Comparison of ENCODE assay signal across 8 cellular contexts in genomic region chrX:111100191-111100590, GRCh38. TPM values are rescaled to one million over a fixed set of nuclear protein-coding genes. Genes with fewer than 3 reads are reported as not detected.
A peak's percentile ranks its signal among the peaks of the same experiment; 100 is the strongest.
DNase-seq lines count a peak whose midpoint lies in the region; TF ChIP-seq lines count a peak whose summit lies in the region.

No MANE protein-coding gene starts in this region.

- peaks cover 3% of the 10 kb centered on the region; the same call in 1 of the 2 replicates for H3K4me1 ChIP-seq in H9 (ENCODE audit: insufficient read depth, low read length)

- H4K5ac ChIP-seq in H9 (ENCODE audit: insufficient read length, low read depth, low read length), result no peak overlapping the region

- H3K9me3 Mint-ChIP-seq in H9, result no peaks in the 10 kb centered on the region
- H3K9me3 Mint-ChIP-seq in activated CD4-positive, alpha-beta memory T cell treated with anti-CD3 and anti-CD28 coated beads, Interleukin-2, amount 10 ng/mL, durations not matched to agents 7 days and 5 days, result no peaks in the 10 kb centered on the region

- TF ChIP-seq CTCF in H9 (conservative IDR thresholded peaks at IDR 0.05) (peak; percentile 79), NB4 (IDR thresholded peaks at IDR 0.05; ENCODE audit: low read depth, low read length) (peak; percentile 23)

- H3K27me3 Mint-ChIP-seq in H9 (ENCODE audit: low read depth), result peaks cover 11% of the 10 kb centered on the region
- H3K27me3 Mint-ChIP-seq in activated CD4-positive, alpha-beta memory T cell treated with anti-CD3 and anti-CD28 coated beads, Interleukin-2, amount 10 ng/mL, durations not matched to agents 7 days and 5 days, result peaks cover 7% of the 10 kb centered on the region

- H3K4me3 Mint-ChIP-seq in H9, result no peak overlapping the region
- H3K4me3 Mint-ChIP-seq in activated CD4-positive, alpha-beta memory T cell treated with anti-CD3 and anti-CD28 coated beads, Interleukin-2, amount 10 ng/mL, durations not matched to agents 7 days and 5 days, result no peak overlapping the region

- no peak overlapping the region for H3K56ac ChIP-seq in H9 (ENCODE audit: insufficient read length, low read depth, low read length)

- no peak overlapping the region for H2BK5ac ChIP-seq in H9 (ENCODE audit: insufficient read length, low read length)

- H3K4me2 ChIP-seq in H9 (ENCODE audit: insufficient read depth, insufficient read length, low read length), result no peak overlapping the region

- no peaks in the 10 kb centered on the region for H3K9me3 ChIP-seq in H9 (ENCODE audit: control insufficient read depth, low read depth, low read length)

- H3K4me3 ChIP-seq in NB4 (ENCODE audit: low read depth, low read length), result no peak overlapping the region

- no peak overlapping the region for H2AFZ ChIP-seq in H9 (ENCODE audit: low read length)

- H3K4ac ChIP-seq in H9 (ENCODE audit: low read depth, low read length), result no peak overlapping the region

- no peak overlapping the region for H3K27ac Mint-ChIP-seq in H9
- no peak overlapping the region for H3K27ac Mint-ChIP-seq in activated CD4-positive, alpha-beta memory T cell treated with anti-CD3 and anti-CD28 coated beads, Interleukin-2, amount 10 ng/mL, durations not matched to agents 7 days and 5 days

- no peak for TF ChIP-seq POLR2A in NB4 (IDR thresholded peaks at IDR 0.05; ENCODE audit: extremely low read depth, insufficient read length)

- no peaks in the 10 kb centered on the region for H3K79me1 ChIP-seq in H9 (ENCODE audit: insufficient read depth, low read depth, low read length, poor library complexity, severe bottlenecking)

- peaks cover 8% of the 10 kb centered on the region for H3K23me2 ChIP-seq in H9 (ENCODE audit: insufficient read length, low read depth, low read length, poor library complexity, severe bottlenecking)

- H3K9ac ChIP-seq in H9 (ENCODE audit: extremely low read depth, insufficient read length, low read length), result no peak overlapping the region

- no peak overlapping the region for H2BK120ac ChIP-seq in H9 (ENCODE audit: low read depth, low read length, poor library complexity, severe bottlenecking)

- peaks cover 38 to 43% of the 10 kb centered on the region in 2 experiments for H3K4me1 Mint-ChIP-seq in H9
- peaks cover 30% of the 10 kb centered on the region for H3K4me1 Mint-ChIP-seq in activated CD4-positive, alpha-beta memory T cell treated with anti-CD3 and anti-CD28 coated beads, Interleukin-2, amount 10 ng/mL, durations not matched to agents 7 days and 5 days

- CTCF ChIA-PET in activated CD4-positive, alpha-beta memory T cell treated with anti-CD3 and anti-CD28 coated beads, Interleukin-2, amount 10 ng/mL, durations not matched to agents 7 days and 5 days (lab: Charles Lee), result interaction anchor here (0.7 to 1.8 kb wide), 10 partner anchors 9 to 345 kb away, joined by 3 to 10 read pairs (median 5); no protein-coding TSS in a partner anchor

- no peak overlapping the region for H3K14ac ChIP-seq in H9 (ENCODE audit: insufficient read depth, low read length)

- WGBS in H9 (ENCODE audit: extremely low coverage, insufficient read length, low lambda C conversion rate), result no CpG with 5 or more reads among the region's 5 CpGs

- H3T11ph ChIP-seq in H9 (ENCODE audit: low read length), result no peak overlapping the region

- POLR2A ChIA-PET in activated CD4-positive, alpha-beta memory T cell treated with anti-CD3 and anti-CD28 coated beads, Interleukin-2, amount 10 ng/mL, durations not matched to agents 7 days and 5 days (lab: Charles Lee), result interaction anchor here (0.6 kb wide), 1 partner anchor 144 kb away, joined by 3 read pairs; no protein-coding TSS in a partner anchor

- peak; percentile 1 for DNase-seq in A172 (ENCODE audit: low spot score)
- peak; percentile 37 for DNase-seq in EL
- peak; percentile 65 for DNase-seq in H9
- DNase-seq in NB4 (ENCODE audit: low read depth), result peak; percentile 48
- DNase-seq in activated CD4-positive, alpha-beta memory T cell treated with anti-CD3 and anti-CD28 coated beads, Interleukin-2, amount 10 ng/mL, durations not matched to agents 7 days and 5 days, result peak; percentile 24
- peak; percentile 21 for DNase-seq in foreskin melanocyte
- peak; percentile 2 for DNase-seq in stimulated activated naive CD4-positive, alpha-beta T cell treated with Interleukin-2 at 50 U/mL for 16 hours (lab: John Stamatoyannopoulos, UW)
- DNase-seq in NCI-H2029 treated with DMSO at 0.1 percent for 48 hours (lab: John Stamatoyannopoulos, UW), result no peak

- no peaks in the 10 kb centered on the region for H3K27me3 ChIP-seq in H9 (ENCODE audit: insufficient read depth, low read length)

- no peak overlapping the region for H3K23ac ChIP-seq in H9 (ENCODE audit: insufficient read length, low read depth, low read length)

- H3K36me3 Mint-ChIP-seq in H9 (ENCODE audit: insufficient read depth in 1 of 3, low read depth in 3 of 3), result peaks cover 0 to 20% (median 4%) of the 10 kb centered on the region in 3 experiments; a peak in 4 of 7 replicates
- no peaks in the 10 kb centered on the region for H3K36me3 Mint-ChIP-seq in activated CD4-positive, alpha-beta memory T cell treated with anti-CD3 and anti-CD28 coated beads, Interleukin-2, amount 10 ng/mL, durations not matched to agents 7 days and 5 days (ENCODE audit: low read depth)

- H4K8ac ChIP-seq in H9 (replicated peaks; ENCODE audit: insufficient read length, low read depth, low read length), result no peak overlapping the region

- no peak overlapping the region for H3K18ac ChIP-seq in H9 (ENCODE audit: insufficient read length, low read depth, low read length)

- no peak overlapping the region for H4K91ac ChIP-seq in H9 (ENCODE audit: insufficient read length, low read depth, low read length)

- H2BK20ac ChIP-seq in H9 (ENCODE audit: low read depth, low read length, poor library complexity, severe bottlenecking), result no peak overlapping the region

- no peaks in the 10 kb centered on the region for H4K20me1 ChIP-seq in H9 (ENCODE audit: control insufficient read depth, insufficient read depth, insufficient read length)

- no peak overlapping the region for H3K27ac ChIP-seq in H9 (ENCODE audit: insufficient read length, low read depth, low read length)

- H2AK5ac ChIP-seq in H9 (ENCODE audit: insufficient read length, low read length), result no peak overlapping the region

- H2BK12ac ChIP-seq in H9 (ENCODE audit: insufficient read length, low read depth, low read length), result no peak overlapping the region

- H3K79me2 ChIP-seq in H9 (ENCODE audit: insufficient read depth, low read length), result no peaks in the 10 kb centered on the region

- no peak overlapping the region for H2BK15ac ChIP-seq in H9 (ENCODE audit: low read depth, low read length)

RNA-seq across cellular contexts. Expression of gene PAK3, which starts 4.2 kb away (rescaled TPM):
- 0.07 TPM in 1 of 2 replicates, not detected in the other for total RNA-seq in A172 (2014; rRNA removed; shearing (Covaris generic))
- 7.5 and 7.8 TPM in 2 replicates for total RNA-seq in H9 (2021)
- total RNA-seq in activated CD4-positive, alpha-beta memory T cell treated with anti-CD3 and anti-CD28 coated beads, Interleukin-2, amount 10 ng/mL, durations not matched to agents 7 days and 5 days, result 1 to 10 TPM; 1.4 to 2.0 TPM
